Comparison of ENCODE assay signal across 8 cellular contexts in the genomic region with DNA sequence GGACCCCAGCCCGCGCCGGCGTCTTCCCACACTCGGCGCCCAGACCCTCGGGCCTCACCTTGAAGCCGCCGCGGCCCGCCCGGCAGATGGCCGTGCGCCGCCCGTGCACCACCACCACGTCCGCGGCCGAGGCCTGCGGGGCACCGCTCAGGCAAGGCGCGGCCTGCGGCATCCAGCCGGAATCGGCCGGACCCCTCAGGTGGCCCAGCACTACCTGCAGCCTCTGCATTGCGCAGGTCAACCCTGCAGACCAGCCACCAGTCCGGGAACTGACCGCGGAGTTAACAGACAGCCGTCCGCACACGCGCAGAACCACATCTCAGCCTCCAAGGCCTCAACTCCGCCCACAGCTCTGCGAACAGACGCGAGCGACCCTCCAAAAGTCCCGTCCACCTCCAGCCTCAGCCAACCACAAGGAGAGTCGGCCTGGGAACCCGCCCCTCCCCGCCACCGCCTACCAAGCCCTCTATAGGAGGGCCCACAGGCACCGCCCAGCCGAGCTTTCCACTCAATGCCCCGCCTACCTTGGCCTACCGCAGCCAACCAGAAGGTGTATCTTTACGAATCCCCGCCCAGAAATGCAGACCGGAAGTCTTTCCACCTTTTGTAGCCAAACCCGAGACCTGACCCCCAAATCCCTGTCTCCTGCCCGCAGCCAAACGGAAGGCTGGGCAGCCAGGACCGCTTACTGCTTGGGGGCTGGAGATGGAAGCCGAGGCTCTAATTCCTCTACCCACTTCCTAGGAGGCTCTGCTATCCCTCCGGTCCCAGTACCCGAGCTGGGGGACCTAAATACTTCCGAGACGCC. TPM values are rescaled to one million over a fixed set of nuclear protein-coding genes. Genes with fewer than 3 reads are reported as not detected.
DNase-seq lines count a peak whose midpoint lies in the region; ATAC-seq, FAIRE-seq and TF ChIP-seq lines count a peak whose summit lies in the region.

A gene with protein sequence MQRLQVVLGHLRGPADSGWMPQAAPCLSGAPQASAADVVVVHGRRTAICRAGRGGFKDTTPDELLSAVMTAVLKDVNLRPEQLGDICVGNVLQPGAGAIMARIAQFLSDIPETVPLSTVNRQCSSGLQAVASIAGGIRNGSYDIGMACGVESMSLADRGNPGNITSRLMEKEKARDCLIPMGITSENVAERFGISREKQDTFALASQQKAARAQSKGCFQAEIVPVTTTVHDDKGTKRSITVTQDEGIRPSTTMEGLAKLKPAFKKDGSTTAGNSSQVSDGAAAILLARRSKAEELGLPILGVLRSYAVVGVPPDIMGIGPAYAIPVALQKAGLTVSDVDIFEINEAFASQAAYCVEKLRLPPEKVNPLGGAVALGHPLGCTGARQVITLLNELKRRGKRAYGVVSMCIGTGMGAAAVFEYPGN (minus strand): TSS at position 321 of the 808 bp plus-strand sequence. CDS start 92 bp downstream, at position 229.

- in situ Hi-C loops in IMR-90 (cut with MboI; ENCODE audit: low sequenced_read_pairs): loop anchor here (10.0 kb wide), 1 partner anchor 348 kb away; no protein-coding TSS in a partner anchor

- TF ChIP-seq CTCF in IMR-90 (conservative IDR thresholded peaks at IDR 0.05; ENCODE audit: low read depth, low read length): no peak
- no peak for TF ChIP-seq CTCF in endothelial cell of umbilical vein (IDR thresholded peaks at IDR 0.05; ENCODE audit: extremely low read depth in 1 of 2, insufficient read depth in 1 of 2, low read depth in 1 of 2, low read length in 2 of 2)

- peak; percentile 85 for ATAC-seq in GM21528 (IDR thresholded peaks at IDR 0.05; ENCODE audit: low FRiP score, unreplicated experiment)
- peak; percentile 95 for ATAC-seq in IMR-90 (ENCODE audit: low read depth)

- peak within 1 kb of the TSS; percentile 96 for H3K4ac ChIP-seq in IMR-90 (ENCODE audit: low read depth, low read length)

- peak within 1 kb of the TSS; percentile 95 for H2AK9ac ChIP-seq in IMR-90 (replicated peaks; ENCODE audit: low read depth, low read length, poor library complexity)

- POLR2A ChIA-PET in IMR-90 (lab: Charles Lee; ENCODE audit: unreplicated experiment): interaction anchor here (0.5 to 1.6 kb wide), 5 partner anchors 17 to 1199 kb away, joined by 3 to 10 read pairs (median 3); partner anchors contain the start of gene OXSR1
- POLR2A ChIA-PET in endothelial cell of umbilical vein (lab: Charles Lee): interaction anchor here (0.7 to 2.6 kb wide), 3 partner anchors 11 to 43 kb away, joined by 3 to 22 read pairs (median 4); partner anchors contain the start of gene OXSR1

- peaks cover 13% of the 10 kb centered on the region for H3K4me1 ChIP-seq in IMR-90 (ENCODE audit: control insufficient read depth, insufficient read depth, low read length)
- H3K4me1 ChIP-seq in endothelial cell of umbilical vein (ENCODE audit: control insufficient read depth, extremely low read depth, insufficient read depth, low read length): peaks cover 24% of the 10 kb centered on the region

- peak within 1 kb of the TSS; percentile 97 to 99 for H4K8ac ChIP-seq in IMR-90 (ENCODE audit: low read depth in 2 of 2, low read length in 2 of 2)

- H3K27me3 ChIP-seq in IMR-90 (ENCODE audit: control insufficient read depth, insufficient read depth, low read length) (no peaks in the 10 kb centered on the region), endothelial cell of umbilical vein (ENCODE audit: control insufficient read depth in 2 of 2, insufficient read depth in 2 of 2, low read length in 2 of 2) (no peaks in the 10 kb centered on the region)

- WGBS in IMR-90 (ENCODE audit: extremely low coverage in 2 of 2, insufficient read length in 1 of 2), 2 experiments: 0% methylated on average over 23 of the region's 62 CpGs; no CpG with 5 or more reads in 1 of the 2 experiments

- peak within 1 kb of the TSS; percentile 91 for H3K9ac ChIP-seq in IMR-90 (ENCODE audit: low read depth, low read length)
- peak within 1 kb of the TSS; percentile 62 for H3K9ac ChIP-seq in endothelial cell of umbilical vein (replicated peaks; ENCODE audit: extremely low read depth, insufficient read depth, low read length)

- peak within 1 kb of the TSS; percentile 90 for H4K91ac ChIP-seq in IMR-90 (ENCODE audit: insufficient read depth, low read depth, low read length)

- peak; percentile 84 for TF ChIP-seq POLR2A in IMR-90 (IDR thresholded peaks at IDR 0.05; ENCODE audit: low read depth, low read length)
- TF ChIP-seq POLR2A in endothelial cell of umbilical vein (IDR thresholded peaks at IDR 0.05; ENCODE audit: low read depth, low read length): peak; percentile 90

- CTCF ChIA-PET in IMR-90 (lab: Yijun Ruan, JAX) (interaction anchor here (1.0 to 1.2 kb wide), 3 partner anchors 19 to 161 kb away, joined by 3 to 5 read pairs (median 3); no protein-coding TSS in a partner anchor), endothelial cell of umbilical vein (lab: Charles Lee) (interaction anchor here (0.8 to 4.5 kb wide), 11 partner anchors 14 to 359 kb away, joined by 3 to 43 read pairs (median 5); partner anchors contain the start of genes ACVR2B, EXOG, OXSR1 and XYLB)

- H3K56ac ChIP-seq in IMR-90 (ENCODE audit: extremely low read depth, insufficient read depth, low read length): peak within 1 kb of the TSS; percentile 64; the same call in 1 of the 2 replicates

- peak within 1 kb of the TSS; percentile 72; the same call in 1 of the 3 replicates for H2BK15ac ChIP-seq in IMR-90 (ENCODE audit: low read depth, low read length)

- peak within 1 kb of the TSS; percentile 80 for H2AK5ac ChIP-seq in IMR-90 (ENCODE audit: low read depth, low read length)

- peak within 1 kb of the TSS; percentile 78 for H3K27ac ChIP-seq in IMR-90 (ENCODE audit: insufficient read depth, low read length)
- H3K27ac ChIP-seq in endothelial cell of umbilical vein (ENCODE audit: insufficient read depth, low read depth, low read length): peak within 1 kb of the TSS; percentile 45

- peak within 1 kb of the TSS; percentile 93 for H3K14ac ChIP-seq in IMR-90 (replicated peaks; ENCODE audit: low read depth, low read length)

- peak within 1 kb of the TSS; percentile 88 for H4K5ac ChIP-seq in IMR-90 (ENCODE audit: low read depth, low read length)

- H3K9me1 ChIP-seq in IMR-90 (ENCODE audit: insufficient read depth, low read length) (peaks cover 24% of the 10 kb centered on the region), endothelial cell of umbilical vein (replicated peaks; ENCODE audit: control insufficient read depth, extremely low read depth, insufficient read depth, low read length) (no peaks in the 10 kb centered on the region)

- peak; percentile 99 for FAIRE-seq in endothelial cell of umbilical vein (lab: Jason Lieb, UNC)

- TF ChIP-seq RAD21 in IMR-90 (IDR thresholded peaks at IDR 0.05; ENCODE audit: low read length): peak; percentile 14; the same call in 1 of the 2 replicates

- H3K4me2 ChIP-seq in IMR-90 (ENCODE audit: low read depth, low read length) (peak within 1 kb of the TSS; percentile 94), endothelial cell of umbilical vein (ENCODE audit: insufficient read depth, low read length) (peak within 1 kb of the TSS; percentile 75)

- H4K20me1 ChIP-seq in IMR-90 (ENCODE audit: insufficient read depth, low read length) (0 out of 2 replicates have a peak, but pooled peaks cover 5% of the 10 kb centered on the region), endothelial cell of umbilical vein (replicated peaks; ENCODE audit: control insufficient read depth, extremely low read depth, insufficient read depth, low read length) (no peaks in the 10 kb centered on the region)

- no peak within 1 kb of the TSS for H2BK20ac ChIP-seq in IMR-90 (ENCODE audit: low read depth, low read length)

- peaks cover 30 to 87% of the 10 kb centered on the region in 2 experiments for H3K79me1 ChIP-seq in IMR-90 (ENCODE audit: low read depth in 1 of 2, low read length in 2 of 2)

- peaks cover 34% of the 10 kb centered on the region for H3K36me3 ChIP-seq in IMR-90 (ENCODE audit: control insufficient read depth, insufficient read depth, low read length)
- H3K36me3 ChIP-seq in endothelial cell of umbilical vein (ENCODE audit: control insufficient read depth in 2 of 2, extremely low read depth in 1 of 2, insufficient read depth in 2 of 2, low read length in 2 of 2): peaks cover 0 to 20% of the 10 kb centered on the region in 2 experiments

- H3K79me2 ChIP-seq in endothelial cell of umbilical vein (ENCODE audit: control insufficient read depth, insufficient read depth, low read length): peaks cover 11% of the 10 kb centered on the region

- DNase-seq in DMS 273 (lab: John Stamatoyannopoulos, UW; ENCODE audit: unreplicated experiment) (peak; percentile 98), IMR-90 (peak; percentile 98), OCI-M1 (lab: John Stamatoyannopoulos, UW) (peak; percentile 99), activated T-cell treated with anti-CD3 and anti-CD28 coated beads for 24 hours (ENCODE audit: low read depth) (peak; percentile 98), endothelial cell of umbilical vein (ENCODE audit: low read depth, low spot score) (peak; percentile 99), middle frontal gyrus (ENCODE audit: extremely low spot score, low spot score) (peak; percentile 97)
- DNase-seq in stimulated activated CD8-positive, alpha-beta memory T cell treated with anti-CD3 and anti-CD28 coated beads, Interleukin-2, amount 100 ng/mL, for 48 hours (ENCODE audit: low read depth in 2 of 2): peak; percentile 97 to 98

- intact Hi-C loops in IMR-90 (cut with micrococcal nuclease): loop anchor here (1.0 to 2.0 kb wide), 4 partner anchors 110 to 342 kb away; partner anchors contain the start of gene XYLB
- intact Hi-C loops in endothelial cell of umbilical vein (cut with micrococcal nuclease): loop anchor here (1.0 to 10.0 kb wide), 10 partner anchors 28 to 518 kb away; partner anchors contain the start of genes EXOG, OXSR1 and XYLB

- BruUV-seq in IMR-90 (replicated peaks; lab: Mats Ljungman, UMichigan): no TSS peak
- no TSS peak for BruUV-seq in endothelial cell of umbilical vein (replicated peaks; lab: Mats Ljungman, UMichigan)

- H3K23ac ChIP-seq in IMR-90 (ENCODE audit: low read depth, low read length): peak within 1 kb of the TSS; percentile 88

- H2AFZ ChIP-seq in IMR-90 (replicated peaks; ENCODE audit: low read length, poor library complexity): peak within 1 kb of the TSS; percentile 98
- peak within 1 kb of the TSS; percentile 98 for H2AFZ ChIP-seq in endothelial cell of umbilical vein (ENCODE audit: low read depth, low read length)

- H3K4me3 ChIP-seq in IMR-90 (ENCODE audit: insufficient read depth, low read depth, low read length): peak within 1 kb of the TSS; percentile 65
- H3K4me3 ChIP-seq in endothelial cell of umbilical vein (replicated peaks in 1 of 3; ENCODE audit: insufficient read depth in 1 of 3, low read depth in 1 of 3, low read length in 3 of 3): peak within 1 kb of the TSS; percentile 27 to 71 (median 67)

- peak within 1 kb of the TSS; percentile 63 for H2BK5ac ChIP-seq in IMR-90 (ENCODE audit: low read depth, low read length, poor library complexity, severe bottlenecking)

- H3K18ac ChIP-seq in IMR-90 (ENCODE audit: low read depth, low read length): peak within 1 kb of the TSS; percentile 3; the same call in 1 of the 2 replicates

- H3K9me3 ChIP-seq in IMR-90 (ENCODE audit: control insufficient read depth, insufficient read depth, low read length) (no peaks in the 10 kb centered on the region), endothelial cell of umbilical vein (replicated peaks; ENCODE audit: control insufficient read depth, insufficient read depth, low read length) (no peaks in the 10 kb centered on the region)

- dilution Hi-C loops in IMR-90 (cut with HindIII; ENCODE audit: low sequenced_read_pairs, unreplicated experiment): no loop called here
- dilution Hi-C loops in endothelial cell of umbilical vein (cut with MboI; ENCODE audit: extremely low pct_ligation_motif_present, low sequenced_read_pairs): no loop called here

- peak within 1 kb of the TSS; percentile 87 for H2BK120ac ChIP-seq in IMR-90 (ENCODE audit: low read depth, low read length)

RNA-seq across cellular contexts. Expression of the gene that starts here (rescaled TPM):
- total RNA-seq in IMR-90 (2012; rRNA removed) (19.4 and 30.8 TPM in 2 replicates), endothelial cell of umbilical vein (46.9 and 52.1 TPM in 2 replicates)
- polyA plus RNA-seq in IMR-90 (2012; rRNA removed) (62.4 and 69.4 TPM in 2 replicates), endothelial cell of umbilical vein (46.4 and 53.8 TPM in 2 replicates)
- 40.6 and 50.8 TPM in 2 replicates for polyA plus RNA-seq in IMR-90 (2012; cell fraction: cytosol; rRNA removed)
- polyA plus RNA-seq in IMR-90 (2012; cell fraction: nucleus; rRNA removed; ENCODE audit: low replicate concordance): 134 and 252 TPM in 2 replicates
- polyA plus RNA-seq in endothelial cell of umbilical vein (2011; cell fraction: cytosol; rRNA removed): 47.6 and 53.5 TPM in 2 replicates
- 137 and 140 TPM in 2 replicates for polyA plus RNA-seq in endothelial cell of umbilical vein (2011; cell fraction: nucleus; rRNA removed)
- polyA plus RNA-seq in endothelial cell of umbilical vein (2012): 29.8 and 39.5 TPM in 2 replicates
- polyA minus RNA-seq in endothelial cell of umbilical vein: 40.4 and 45.4 TPM in 2 replicates
- 16.2 TPM for polyA minus RNA-seq in endothelial cell of umbilical vein (2011; cell fraction: cytosol; rRNA and poly(A)+ RNA removed)
- 25.0 and 25.5 TPM in 2 replicates for polyA minus RNA-seq in endothelial cell of umbilical vein (2011; cell fraction: nucleus; rRNA and poly(A)+ RNA removed)

Comparison
In these comparisons a context has a peak if more than half of its experiments do, and no peak if none do; other contexts are left out.
1. Peak in every context shown above with its lines: DNase-seq, ATAC-seq, H3K4me3 ChIP-seq and H3K27ac ChIP-seq.